18 cellular contexts compared by ENCODE assay signal in genomic region chr11:24086921-24087320, GRCh38.
DNase-seq lines count a peak whose midpoint lies in the region; ATAC-seq and TF ChIP-seq lines count a peak whose summit lies in the region.
"Had no signal": no experiment of that assay in that cellular context is flagged by ENCODE, and none has a peak within 500 bp of the region (broad histone marks: within the 10 kb centered on the region; RNA-seq: fewer than 3 reads in every experiment).

No MANE protein-coding gene starts in this region.

- in situ Hi-C loops in brain microvascular endothelial cell (cut with HindIII; ENCODE audit: low pct_ligation_motif_present, low sequenced_read_pairs): no loop called here

- no peaks in the 10 kb centered on the region for H3K36me3 ChIP-seq in brain microvascular endothelial cell (replicated peaks)
- H3K36me3 ChIP-seq: BLaER1 treated with 17β-estradiol and CSF1 and Interleukin-3, amounts not matched to agents 10 nM and 100 nM had no signal

- no peak for ATAC-seq in GM21576 (IDR thresholded peaks at IDR 0.05; ENCODE audit: unreplicated experiment)
- ATAC-seq: CD8-positive, alpha-beta T cell had no signal

- no peak overlapping the region for H3K4me3 ChIP-seq in brain microvascular endothelial cell (ENCODE audit: low read depth, low read length)
- H3K4me3 ChIP-seq: BLaER1 treated with 17β-estradiol and CSF1 and Interleukin-3, amounts not matched to agents 10 nM and 100 nM had no signal

- DNase-seq in LHCN-M2 (ENCODE audit: low read depth) (peak; percentile 81), NCI-H2171 treated with DMSO at 0.1 percent for 48 hours (lab: John Stamatoyannopoulos, UW) (peak; percentile 54), myocyte (ENCODE audit: low read depth) (peak; percentile 52), NOMO-1 (lab: John Stamatoyannopoulos, UW; ENCODE audit: unreplicated experiment in 2 of 2) (no peak), brain microvascular endothelial cell (no peak)
- DNase-seq in activated CD4-positive, CD25-positive, alpha-beta regulatory T cell (lab: John Stamatoyannopoulos, UW): no peak
- DNase-seq: 8988T; ACHN; AML-193; Caco-2; Calu3; CD4-positive, alpha-beta T cell; CD8-positive, alpha-beta T cell; DMS79 treated with DMSO at 0.1 percent for 48 hours; GF-D8 had no signal

- H3K27ac ChIP-seq in brain microvascular endothelial cell: no peak overlapping the region
- H3K27ac ChIP-seq: BLaER1 treated with 17β-estradiol and CSF1 and Interleukin-3, amounts not matched to agents 10 nM and 100 nM; C4-2B had no signal

- no peaks in the 10 kb centered on the region for H3K27me3 ChIP-seq in brain microvascular endothelial cell (replicated peaks)
- H3K27me3 ChIP-seq: BLaER1 treated with 17β-estradiol and CSF1 and Interleukin-3, amounts not matched to agents 10 nM and 100 nM had no signal

- TF ChIP-seq CTCF in brain microvascular endothelial cell (IDR thresholded peaks at IDR 0.05; ENCODE audit: low read depth, low read length, missing control alignments): no peak

Comparison
In these comparisons a context has a peak if more than half of its experiments do, and no peak if none do; other contexts are left out.
1. DNase-seq: peak in LHCN-M2 (single experiment), NCI-H2171 treated with DMSO at 0.1 percent for 48 hours (single experiment) and myocyte (single experiment); none in activated CD4-positive, CD25-positive, alpha-beta regulatory T cell (0 of 4), NOMO-1 (0 of 2) and brain microvascular endothelial cell (single experiment).